In genomic region chr16:85626191-85626951, GRCh38 we compare ENCODE assay signal across 13 cellular contexts. TPM values are rescaled to one million over a fixed set of nuclear protein-coding genes. Genes with fewer than 3 reads are reported as not detected.
A peak's percentile ranks its signal among the peaks of the same experiment; 100 is the strongest.
DNase-seq lines count a peak whose midpoint lies in the region; ATAC-seq and TF ChIP-seq lines count a peak whose summit lies in the region.
"Had no signal": no experiment of that assay in that cellular context is flagged by ENCODE, and none has a peak within 500 bp of the region (broad histone marks: within the 10 kb centered on the region; RNA-seq: fewer than 3 reads in every experiment).

No MANE protein-coding gene starts in this region.

- CTCF ChIA-PET in PC-3 (lab: Charles Lee), result no interaction called here

- peak; percentile 86 for DNase-seq in NCI-H524 treated with DMSO at 0.1 percent for 48 hours (lab: John Stamatoyannopoulos, UW)
- peak in 1 of 2 donors; percentile 73 for DNase-seq in cardiac muscle cell (ENCODE audit: low read depth in 1 of 2, low spot score in 1 of 2)
- DNase-seq in progenitor cell of endocrine pancreas (ENCODE audit: low spot score, unreplicated experiment), result no peak
- no peak for DNase-seq in PC-3
- no peak for DNase-seq in prostate gland (ENCODE audit: low spot score)
- DNase-seq: DND-41; foreskin melanocyte; midbrain; stimulated activated CD4-positive, alpha-beta T cell treated with anti-CD3 and anti-CD28 coated beads, Interleukin-15, amount 100 ng/mL, for 24 hours had no signal

- H3K4me2 ChIP-seq in PC-3 (ENCODE audit: low read length), result no peak overlapping the region

- no peak overlapping the region for H2AFZ ChIP-seq in PC-3 (ENCODE audit: low read length)

- BruUV-seq in PC-3 (replicated peaks; lab: Mats Ljungman, UMichigan), result no TSS peak

- POLR2A ChIA-PET in PC-3 (lab: Charles Lee; ENCODE audit: unreplicated experiment), result no interaction called here

- TF ChIP-seq POLR2A in prostate gland (IDR thresholded peaks at IDR 0.05), result no peak

- H3K4me3 Mint-ChIP-seq in progenitor cell of endocrine pancreas (ENCODE audit: low read depth), result peak overlapping the region; percentile 53

- H3K9me2 ChIP-seq in PC-3 (replicated peaks; ENCODE audit: low read length), result no peaks in the 10 kb centered on the region

- H3F3A ChIP-seq in PC-3 (ENCODE audit: low read length, unreplicated experiment), result no peaks in the 10 kb centered on the region

- H3K4me1 Mint-ChIP-seq in progenitor cell of endocrine pancreas (ENCODE audit: low read depth), result peaks cover 54% of the 10 kb centered on the region

- H3K27ac Mint-ChIP-seq in progenitor cell of endocrine pancreas, result peak overlapping the region; percentile 96

- peak overlapping the region; percentile 33; the same call in 1 of the 2 replicates for H3K4me3 ChIP-seq in HUES64 (ENCODE audit: low read length)
- no peak overlapping the region for H3K4me3 ChIP-seq in cardiac muscle cell
- H3K4me3 ChIP-seq in PC-3 (ENCODE audit: low read length), result no peak overlapping the region
- H3K4me3 ChIP-seq in prostate gland, result no peak overlapping the region
- H3K4me3 ChIP-seq: HAP-1 had no signal

- peaks cover 98% of the 10 kb centered on the region for H3K79me2 ChIP-seq in PC-3 (ENCODE audit: low read length)

- H3K4me1 ChIP-seq in HUES64 (ENCODE audit: insufficient read depth, low read length) (peaks cover 14% of the 10 kb centered on the region), cardiac muscle cell (ENCODE audit: low read depth) (peaks cover 43% of the 10 kb centered on the region), PC-3 (ENCODE audit: insufficient read depth, low read length) (peaks cover 11% of the 10 kb centered on the region; the same call in 1 of the 2 replicates), prostate gland (replicated peaks) (peaks cover 20% of the 10 kb centered on the region)
- H3K4me1 ChIP-seq: HAP-1 had no signal

- peaks cover 28% of the 10 kb centered on the region for H4K20me1 ChIP-seq in PC-3 (ENCODE audit: low read length)

- 7% methylated on average over 35 of the region's 35 CpGs for WGBS in HUES64
- 54% methylated on average over 35 of the region's 35 CpGs for WGBS in prostate gland

- H3K36me3 ChIP-seq in HUES64 (ENCODE audit: insufficient read depth, low read length) (0 out of 2 replicates have a peak, but pooled peaks cover 3% of the 10 kb centered on the region), cardiac muscle cell (no peaks in the 10 kb centered on the region), PC-3 (ENCODE audit: low read depth, low read length) (peaks cover 9% of the 10 kb centered on the region; the same call in 1 of the 2 replicates), prostate gland (no peaks in the 10 kb centered on the region)

- H3K27me3 Mint-ChIP-seq in progenitor cell of endocrine pancreas, result no peaks in the 10 kb centered on the region

- H3K9me3 Mint-ChIP-seq in progenitor cell of endocrine pancreas (ENCODE audit: low read depth), result no peaks in the 10 kb centered on the region

- peaks cover 11% of the 10 kb centered on the region for H3K36me3 Mint-ChIP-seq in progenitor cell of endocrine pancreas (ENCODE audit: insufficient read depth)

- peak overlapping the region; percentile 35; the same call in 1 of the 2 replicates for H3K9ac ChIP-seq in HUES64 (ENCODE audit: low read depth, low read length)
- H3K9ac ChIP-seq in PC-3 (ENCODE audit: low read length), result no peak overlapping the region

- H3K27ac ChIP-seq in HUES64 (ENCODE audit: low read depth, low read length) (peak overlapping the region; percentile 59; the same call in 1 of the 2 replicates), cardiac muscle cell (peak overlapping the region; percentile 97), PC-3 (ENCODE audit: low read length) (no peak overlapping the region), prostate gland (no peak overlapping the region)

- H3K27me3 ChIP-seq in HUES64 (ENCODE audit: insufficient read depth, low read length), result no peaks in the 10 kb centered on the region
- no peaks in the 10 kb centered on the region for H3K27me3 ChIP-seq in cardiac muscle cell
- no peaks in the 10 kb centered on the region for H3K27me3 ChIP-seq in PC-3 (ENCODE audit: low read length)
- no peaks in the 10 kb centered on the region for H3K27me3 ChIP-seq in prostate gland (replicated peaks; ENCODE audit: insufficient read depth)

- H3K9me3 ChIP-seq in HUES64 (ENCODE audit: insufficient read depth, low read depth, low read length), result no peaks in the 10 kb centered on the region; the same call in 1 of the 2 replicates
- H3K9me3 ChIP-seq in cardiac muscle cell (ENCODE audit: low read depth), result no peaks in the 10 kb centered on the region
- H3K9me3 ChIP-seq in PC-3 (ENCODE audit: low read length), result no peaks in the 10 kb centered on the region
- H3K9me3 ChIP-seq in prostate gland, result no peaks in the 10 kb centered on the region

- no peak for TF ChIP-seq CTCF in cardiac muscle cell (IDR thresholded peaks at IDR 0.05; ENCODE audit: low read depth, low read length)
- TF ChIP-seq CTCF in progenitor cell of endocrine pancreas (IDR thresholded peaks at IDR 0.05; ENCODE audit: unreplicated experiment), result no peak
- no peak for TF ChIP-seq CTCF in PC-3 (conservative IDR thresholded peaks at IDR 0.05; ENCODE audit: low read depth, low read length)
- no peak for TF ChIP-seq CTCF in prostate gland (IDR thresholded peaks at IDR 0.05)

- ATAC-seq in PC-3 (no peak), GM19452 (IDR thresholded peaks at IDR 0.05; ENCODE audit: unreplicated experiment) (no peak), GM21447 (IDR thresholded peaks at IDR 0.05; ENCODE audit: unreplicated experiment) (no peak)

- intact Hi-C loops in PC-3 (cut with micrococcal nuclease), result no loop called here
- intact Hi-C loops in prostate gland (cut with DNase I), result no loop called here

RNA-seq across cellular contexts. Expression of gene GSE1, which starts 13.2 kb away (rescaled TPM):
- 33.4 TPM for polyA plus RNA-seq in HUES64 (2013, experiment 1 of 2)
- 32.2 TPM for polyA plus RNA-seq in HUES64 (2013, experiment 2 of 2)
- 89.4 and 174 TPM in 2 replicates for total RNA-seq in cardiac muscle cell
- polyA plus RNA-seq in cardiac muscle cell, result 48.8 and 64.9 TPM in 2 replicates
- total RNA-seq in progenitor cell of endocrine pancreas, result 136 and 143 TPM in 2 replicates
- total RNA-seq in PC-3 (2014; rRNA removed), result 38.4 and 60.8 TPM in 2 replicates
- total RNA-seq in prostate gland, result 100 to 1,000 TPM in 1 of 2 donors, 10 to 100 TPM in 1; 41.4 to 146 TPM

Comparison
In these comparisons a context has a peak if more than half of its experiments do, and no peak if none do; other contexts are left out.
1. H3K27ac ChIP-seq: peak in HUES64 (single experiment) and cardiac muscle cell (single experiment); none in PC-3 (single experiment) and prostate gland (0 of 2).